Comparison of ENCODE assay signal across 8 cellular contexts in genomic region chr6:144283781-144284473, GRCh38. TPM values are rescaled to one million over a fixed set of nuclear protein-coding genes. Genes with fewer than 3 reads are reported as not detected.
DNase-seq lines count a peak whose midpoint lies in the region; ATAC-seq, FAIRE-seq and TF ChIP-seq lines count a peak whose summit lies in the region.

No MANE protein-coding gene starts in this region.

- no peaks in the 10 kb centered on the region for H3K9me3 Mint-ChIP-seq in activated naive CD4-positive, alpha-beta T cell treated with anti-CD3 and anti-CD28 coated beads, Interleukin-2, amount 10 ng/mL, durations not matched to agents 7 days and 5 days
- no peaks in the 10 kb centered on the region for H3K9me3 Mint-ChIP-seq in activated T-helper 2 cell treated with anti-CD3 and anti-CD28 coated beads, Interferon-gamma antibody, Interleukin-2, Interleukin-4, amounts not matched to agents 10 μg/mL and 5 μg/mL and 100 μg/mL, durations not matched to agents 14 hours and 24 hours and 36 hours

- CTCF ChIA-PET in activated naive CD4-positive, alpha-beta T cell treated with anti-CD3 and anti-CD28 coated beads, Interleukin-2, amount 10 ng/mL, durations not matched to agents 7 days and 5 days (lab: Charles Lee) = interaction anchor here (1.0 to 1.1 kb wide), 2 partner anchors 121 to 198 kb away, joined by 3 read pairs; no protein-coding TSS in a partner anchor

- WGBS in testis, 2 donors = 7 to 8% methylated on average over 13 of the region's 13 CpGs

- intact Hi-C loops in activated T-helper 2 cell treated with anti-CD3 and anti-CD28 coated beads, Interferon-gamma antibody, Interleukin-2, Interleukin-4, amounts not matched to agents 10 μg/mL and 5 μg/mL and 100 μg/mL, durations not matched to agents 14 hours and 24 hours and 36 hours (cut with micrococcal nuclease) = loop anchor here (2.0 to 10.0 kb wide), 6 partner anchors 37 to 281 kb away; no protein-coding TSS in a partner anchor
- intact Hi-C loops in testis (cut with DNase I; ENCODE audit: low total_unique reads) = no loop called here

- H3K27me3 ChIP-seq in testis = no peaks in the 10 kb centered on the region

- no peaks in the 10 kb centered on the region for H3K4me1 ChIP-seq in testis

- H3K27me3 Mint-ChIP-seq in activated naive CD4-positive, alpha-beta T cell treated with anti-CD3 and anti-CD28 coated beads, Interleukin-2, amount 10 ng/mL, durations not matched to agents 7 days and 5 days = peaks cover 62% of the 10 kb centered on the region
- peaks cover 20% of the 10 kb centered on the region for H3K27me3 Mint-ChIP-seq in activated T-helper 2 cell treated with anti-CD3 and anti-CD28 coated beads, Interferon-gamma antibody, Interleukin-2, Interleukin-4, amounts not matched to agents 10 μg/mL and 5 μg/mL and 100 μg/mL, durations not matched to agents 14 hours and 24 hours and 36 hours (ENCODE audit: low read depth)

- no peak for FAIRE-seq in GM19239 (lab: Jason Lieb, UNC)

- no peak for DNase-seq in activated naive CD4-positive, alpha-beta T cell treated with anti-CD3 and anti-CD28 coated beads, Interleukin-2, amount 10 ng/mL, durations not matched to agents 7 days and 5 days
- no peak for DNase-seq in activated naive CD4-positive, alpha-beta T cell (lab: John Stamatoyannopoulos, UW)
- DNase-seq in activated T-helper 2 cell treated with anti-CD3 and anti-CD28 coated beads, Interferon-gamma antibody, Interleukin-2, Interleukin-4, amounts not matched to agents 10 μg/mL and 5 μg/mL and 100 μg/mL, durations not matched to agents 14 hours and 24 hours and 36 hours (ENCODE audit: low spot score) = no peak
- DNase-seq in iris pigment epithelial cell (ENCODE audit: low read depth) = peak; percentile 55
- no peak for DNase-seq in testis
- no peak for DNase-seq in GM19239 (ENCODE audit: insufficient read length, low spot score)
- DNase-seq in LoVo (ENCODE audit: low spot score) = no peak

- no peaks in the 10 kb centered on the region for H3K36me3 ChIP-seq in testis (ENCODE audit: low read depth, missing control alignments)

- no peaks in the 10 kb centered on the region for H3K36me3 Mint-ChIP-seq in activated naive CD4-positive, alpha-beta T cell treated with anti-CD3 and anti-CD28 coated beads, Interleukin-2, amount 10 ng/mL, durations not matched to agents 7 days and 5 days
- H3K36me3 Mint-ChIP-seq in activated T-helper 2 cell treated with anti-CD3 and anti-CD28 coated beads, Interferon-gamma antibody, Interleukin-2, Interleukin-4, amounts not matched to agents 10 μg/mL and 5 μg/mL and 100 μg/mL, durations not matched to agents 14 hours and 24 hours and 36 hours (ENCODE audit: low read depth) = no peaks in the 10 kb centered on the region

- no peak for TF ChIP-seq POLR2A in testis (IDR thresholded peaks at IDR 0.05)

- peak overlapping the region; percentile 83 for H3K4me3 Mint-ChIP-seq in activated naive CD4-positive, alpha-beta T cell treated with anti-CD3 and anti-CD28 coated beads, Interleukin-2, amount 10 ng/mL, durations not matched to agents 7 days and 5 days
- peak overlapping the region; percentile 91 for H3K4me3 Mint-ChIP-seq in activated T-helper 2 cell treated with anti-CD3 and anti-CD28 coated beads, Interferon-gamma antibody, Interleukin-2, Interleukin-4, amounts not matched to agents 10 μg/mL and 5 μg/mL and 100 μg/mL, durations not matched to agents 14 hours and 24 hours and 36 hours (ENCODE audit: low read depth)

- no peak for TF ChIP-seq CTCF in testis (IDR thresholded peaks at IDR 0.05)

- peak overlapping the region in 1 of 2 donors; percentile 93 for H3K27ac ChIP-seq in testis

- peak overlapping the region; percentile 80 to 94 for H3K4me3 ChIP-seq in testis

- peaks cover 28% of the 10 kb centered on the region for H3K4me1 Mint-ChIP-seq in activated naive CD4-positive, alpha-beta T cell treated with anti-CD3 and anti-CD28 coated beads, Interleukin-2, amount 10 ng/mL, durations not matched to agents 7 days and 5 days
- H3K4me1 Mint-ChIP-seq in activated T-helper 2 cell treated with anti-CD3 and anti-CD28 coated beads, Interferon-gamma antibody, Interleukin-2, Interleukin-4, amounts not matched to agents 10 μg/mL and 5 μg/mL and 100 μg/mL, durations not matched to agents 14 hours and 24 hours and 36 hours (ENCODE audit: low read depth) = peaks cover 11% of the 10 kb centered on the region

- no peak overlapping the region for H3K27ac Mint-ChIP-seq in activated naive CD4-positive, alpha-beta T cell treated with anti-CD3 and anti-CD28 coated beads, Interleukin-2, amount 10 ng/mL, durations not matched to agents 7 days and 5 days
- peak overlapping the region; percentile 56 for H3K27ac Mint-ChIP-seq in activated T-helper 2 cell treated with anti-CD3 and anti-CD28 coated beads, Interferon-gamma antibody, Interleukin-2, Interleukin-4, amounts not matched to agents 10 μg/mL and 5 μg/mL and 100 μg/mL, durations not matched to agents 14 hours and 24 hours and 36 hours

- ATAC-seq in GM21381 (IDR thresholded peaks at IDR 0.05; ENCODE audit: unreplicated experiment) = no peak

- H3K9me3 ChIP-seq in testis = no peaks in the 10 kb centered on the region

RNA-seq across cellular contexts. Expression of gene UTRN, which starts 1.2 kb away (rescaled TPM):
- total RNA-seq in activated T-helper 2 cell treated with anti-CD3 and anti-CD28 coated beads, Interferon-gamma antibody, Interleukin-2, Interleukin-4, amounts not matched to agents 10 μg/mL and 5 μg/mL and 100 μg/mL, durations not matched to agents 14 hours and 24 hours and 36 hours = 48.6 and 54.6 TPM in 2 replicates
- 100 to 1,000 TPM; 118 to 127 TPM for total RNA-seq in testis
- polyA plus RNA-seq in testis (ENCODE audit: insufficient read depth, low read depth, low replicate concordance) = 109 TPM
